Comparison of ENCODE assay signal across 1 cellular context in genomic region chr10:15316144-15316543, GRCh38.
TF ChIP-seq lines count a peak whose summit lies in the region.

No MANE protein-coding gene starts in this region.

TF ChIP-seq in GM23338, 12 proteins besides CTCF, POLR2A, EP300 and RAD21 (continued from another document):
- TF ChIP-seq REST (IDR thresholded peaks at IDR 0.05; ENCODE audit: unreplicated experiment) (no peak), ZNF331 (CRISPR knock-in tag; IDR thresholded peaks at IDR 0.05; ENCODE audit: low read depth) (no peak), CREB1 (CRISPR knock-in tag; IDR thresholded peaks at IDR 0.05; ENCODE audit: low read depth) (no peak)
